In genomic region chr7:20786779-20787651, GRCh38 we compare ENCODE assay signal across 8 cellular contexts. TPM values are rescaled to one million over a fixed set of nuclear protein-coding genes. Genes with fewer than 3 reads are reported as not detected.
DNase-seq lines count a peak whose midpoint lies in the region; ATAC-seq and TF ChIP-seq lines count a peak whose summit lies in the region.

Gene SP8, minus strand, starts transcription at chr7:20786886. Its CDS starts 88 bp downstream, at chr7:20786798.

- no peaks in the 10 kb centered on the region for H3K4me1 ChIP-seq in foreskin keratinocyte

- TF ChIP-seq CTCF in VCaP (conservative IDR thresholded peaks at IDR 0.05): no peak
- no peak for TF ChIP-seq CTCF in foreskin keratinocyte (conservative IDR thresholded peaks at IDR 0.05)

- peak within 1 kb of the TSS; percentile 36; the same call in 1 of the 2 replicates for H3K27ac ChIP-seq in VCaP
- H3K27ac ChIP-seq in foreskin keratinocyte: no peak within 1 kb of the TSS

- ATAC-seq in foreskin keratinocyte (peak; percentile 18), GM21423 (IDR thresholded peaks at IDR 0.05; ENCODE audit: unreplicated experiment) (no peak), GM19455 (IDR thresholded peaks at IDR 0.05; ENCODE audit: unreplicated experiment) (no peak)

- DNase-seq in NCI-H1105 (lab: John Stamatoyannopoulos, UW) (peak; percentile 66), foreskin keratinocyte (no peak), skeletal muscle cell (ENCODE audit: low read depth) (no peak), HCEC 1CT (no peak)

- H3K27me3 ChIP-seq in foreskin keratinocyte: peaks cover 100% of the 10 kb centered on the region

- H3K4me3 ChIP-seq in GM08714 (ENCODE audit: low read length): peak within 1 kb of the TSS; percentile 66
- peak within 1 kb of the TSS; percentile 49 for H3K4me3 ChIP-seq in skeletal muscle cell (ENCODE audit: low read depth, low read length)

RNA-seq across cellular contexts. Expression of gene SP8, which starts in this region (rescaled TPM):
- total RNA-seq in foreskin keratinocyte: not detected in 2 replicates
- polyA plus RNA-seq in foreskin keratinocyte: not detected in 2 replicates

Comparison
In these comparisons a context has a peak if more than half of its experiments do, and no peak if none do; other contexts are left out.
1. Peak in ATAC-seq in foreskin keratinocyte; RNA of the gene not detected or under 1 TPM.